17 cellular contexts compared by ENCODE assay signal in genomic region chr17:7719661-7720060, GRCh38. TPM values are rescaled to one million over a fixed set of nuclear protein-coding genes. Genes with fewer than 3 reads are reported as not detected.
DNase-seq lines count a peak whose midpoint lies in the region; ATAC-seq and TF ChIP-seq lines count a peak whose summit lies in the region.
"Had no signal": no experiment of that assay in that cellular context is flagged by ENCODE, and none has a peak within 500 bp of the region (broad histone marks: within the 10 kb centered on the region; RNA-seq: fewer than 3 reads in every experiment).

No MANE protein-coding gene starts in this region.

- H3K9me3 Mint-ChIP-seq in neural progenitor cell = no peaks in the 10 kb centered on the region
- H3K9me3 Mint-ChIP-seq: CD8-positive, alpha-beta memory T cell had no signal

- ATAC-seq in GM21825 (IDR thresholded peaks at IDR 0.05; ENCODE audit: unreplicated experiment) = no peak
- ATAC-seq: K562 had no signal

- H3K36me3 ChIP-seq in neural progenitor cell = no peaks in the 10 kb centered on the region
- H3K36me3 ChIP-seq: BE2C had no signal

- H3K4me1 Mint-ChIP-seq in neural progenitor cell = peaks cover 53% of the 10 kb centered on the region

- DNase-seq in islet precursor cell (peak; percentile 56), neural progenitor cell (ENCODE audit: low spot score) (no peak), DMS53 (lab: John Stamatoyannopoulos, UW) (no peak), HT-29 (ENCODE audit: low spot score) (no peak), HPDE6-E6E7 (ENCODE audit: extremely low spot score) (no peak)
- DNase-seq: ACHN; BE2C; CD4-positive, CD25-positive, alpha-beta regulatory T cell; CD8-positive, alpha-beta memory T cell; COR-L47; DMS79; GF-D8; HCEC 1CT; IMR-90 had no signal

- no peak overlapping the region for H3K4me2 ChIP-seq in neural progenitor cell

- no peak overlapping the region for H2AFZ ChIP-seq in neural progenitor cell (replicated peaks)

- no peaks in the 10 kb centered on the region for H3K36me3 Mint-ChIP-seq in neural progenitor cell
- H3K36me3 Mint-ChIP-seq: CD4-positive, CD25-positive, alpha-beta regulatory T cell had no signal

- no peaks in the 10 kb centered on the region for H3K9me3 ChIP-seq in neural progenitor cell (ENCODE audit: low read depth)
- H3K9me3 ChIP-seq: BE2C had no signal

- no peak overlapping the region for H3K9ac ChIP-seq in neural progenitor cell

- H3K4me3 ChIP-seq in neural progenitor cell = no peak overlapping the region
- H3K4me3 ChIP-seq: K562 had no signal

- H3K27me3 Mint-ChIP-seq in neural progenitor cell (ENCODE audit: insufficient read depth, low read depth) = peaks cover 7% of the 10 kb centered on the region

- no peak for TF ChIP-seq CTCF in neural progenitor cell (IDR thresholded peaks at IDR 0.05)

- H3K4me1 ChIP-seq in neural progenitor cell = peaks cover 26% of the 10 kb centered on the region
- H3K4me1 ChIP-seq: BE2C had no signal

- H3K79me2 ChIP-seq in neural progenitor cell (ENCODE audit: low read depth) = no peaks in the 10 kb centered on the region

- H4K20me1 ChIP-seq in neural progenitor cell (ENCODE audit: low read depth) = no peaks in the 10 kb centered on the region

- H3F3A ChIP-seq in neural progenitor cell (ENCODE audit: low read depth) = peaks cover 6% of the 10 kb centered on the region

- peaks cover 30% of the 10 kb centered on the region for H3K27me3 ChIP-seq in neural progenitor cell

- peak overlapping the region; percentile 14 for H3K4me3 Mint-ChIP-seq in neural progenitor cell
- H3K4me3 Mint-ChIP-seq: CD4-positive, CD25-positive, alpha-beta regulatory T cell had no signal

- H3K27ac Mint-ChIP-seq in neural progenitor cell = no peak overlapping the region
- H3K27ac Mint-ChIP-seq: CD4-positive, CD25-positive, alpha-beta regulatory T cell; CD8-positive, alpha-beta memory T cell had no signal

- H3K27ac ChIP-seq in cingulate gyrus (ENCODE audit: low read depth, low read length) (peak overlapping the region; percentile 65), neural progenitor cell (no peak overlapping the region)

RNA-seq across cellular contexts. Expression of gene DNAH2, which starts 2.1 kb away (rescaled TPM):
- total RNA-seq in neural progenitor cell (ENCODE audit: low replicate concordance) = 0.09 and 0.28 TPM in 2 replicates
- 0.21 TPM in 1 of 2 replicates, not detected in the other for total RNA-seq in HT-29 (2014; rRNA removed; shearing (Covaris generic))
- total RNA-seq: CD4-positive, CD25-positive, alpha-beta regulatory T cell; CD8-positive, alpha-beta memory T cell; K562 had no signal

RNA-seq across cellular contexts. Expression of gene EFNB3, which starts 14.7 kb away (rescaled TPM):
- 5.8 and 17.7 TPM in 2 replicates for total RNA-seq in neural progenitor cell (ENCODE audit: low replicate concordance)
- total RNA-seq in HT-29 (2014; rRNA removed; shearing (Covaris generic)) = not detected in 2 replicates
- total RNA-seq: CD4-positive, CD25-positive, alpha-beta regulatory T cell; CD8-positive, alpha-beta memory T cell; K562 had no signal

RNA-seq across cellular contexts. Expression of gene WRAP53, which starts 31.4 kb away (rescaled TPM):
- total RNA-seq in neural progenitor cell (ENCODE audit: low replicate concordance) = 12.6 and 22.8 TPM in 2 replicates
- total RNA-seq in HT-29 (2014; rRNA removed; shearing (Covaris generic)) = 18.5 and 23.0 TPM in 2 replicates

RNA-seq across cellular contexts. Expression of gene TP53, which starts 32.4 kb away (rescaled TPM):
- 54.9 and 69.7 TPM in 2 replicates for total RNA-seq in neural progenitor cell (ENCODE audit: low replicate concordance)
- 57.1 and 61.0 TPM in 2 replicates for total RNA-seq in HT-29 (2014; rRNA removed; shearing (Covaris generic))
